In the genomic region with DNA sequence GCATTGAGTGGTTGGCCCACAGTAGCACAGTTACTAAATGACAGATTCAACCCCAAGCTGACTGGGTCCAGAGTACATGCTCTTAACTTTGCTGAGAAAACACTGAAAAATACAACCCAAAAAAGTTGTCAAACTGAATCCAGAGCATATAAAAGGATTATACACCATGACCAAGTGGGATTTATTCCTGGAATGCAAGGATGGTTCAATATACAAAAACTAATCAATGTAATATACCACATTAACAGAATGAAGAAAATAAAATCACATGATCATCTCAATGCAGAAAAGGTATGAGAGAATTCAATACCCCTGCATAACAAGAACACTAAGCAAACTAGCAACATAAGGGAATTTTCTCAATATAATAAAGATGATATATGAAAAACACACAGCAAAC, we compare ENCODE assay signal across 25 cellular contexts.
"Had no signal": no experiment of that assay in that cellular context is flagged by ENCODE, and none has a peak within 500 bp of the region (broad histone marks: within the 10 kb centered on the region; RNA-seq: fewer than 3 reads in every experiment).

No MANE protein-coding gene starts in this region.

- H3K27ac ChIP-seq: lower lobe of right lung, pancreas, prostate gland, spleen, tibial nerve, uterus had no signal

- H3K36me3 ChIP-seq: lower lobe of right lung, pancreas, prostate gland, uterus had no signal

- H3K4me1 ChIP-seq: prostate gland, uterus had no signal

- DNase-seq: islet precursor cell; left ventricle myocardium superior; lower lobe of right lung; mammary epithelial cell; mesenchymal stem cell; naive thymus-derived CD8-positive, alpha-beta T cell; nucleus accumbens; pancreas; posterior cingulate gyrus; retina; right cardiac atrium; small intestine; spleen; stimulated activated CD4-positive, alpha-beta T cell treated with anti-CD3 and anti-CD28 coated beads, Interleukin-2, amount 100 ng/mL, for 48 hours; stimulated activated CD4-positive, alpha-beta T cell treated with anti-CD3 and anti-CD28 coated beads, Interleukin-4, amount 100 ng/mL, for 4 hours; stimulated activated CD8-positive, alpha-beta memory T cell treated with anti-CD3 and anti-CD28 coated beads, Interleukin-4, amount 100 ng/mL, for 48 hours; stimulated activated naive CD4-positive, alpha-beta T cell treated with Interleukin-2 at 50 U/mL for 16 hours; stimulated activated naive CD8-positive, alpha-beta T cell treated with anti-CD3 and anti-CD28 coated beads, Interleukin-15, amount 100 ng/mL, for 72 hours; substantia nigra; uterus had no signal

- H3K9me3 ChIP-seq: pancreas, prostate gland had no signal

- ATAC-seq: left lobe of liver; left ventricle myocardium superior; lower lobe of right lung; naive thymus-derived CD8-positive, alpha-beta T cell; pancreas; right cardiac atrium; sciatic nerve; stimulated activated memory B cell treated with anti-CD40 and anti-IgM and Interleukin-4, amounts not matched to agents 10 μg/mL and 1 μg/mL and 100 μg/mL, for 72 hours; stimulated activated naive CD8-positive, alpha-beta T cell treated with anti-CD3 and anti-CD28 coated beads, Interleukin-15, amount 100 ng/mL, for 72 hours had no signal

- H3K4me3 ChIP-seq: lower lobe of right lung, pancreas, prostate gland, spleen, tibial nerve, uterus had no signal

- H3K27me3 ChIP-seq: pancreas, spleen, tibial nerve, uterus had no signal

- FAIRE-seq: pancreas, small intestine had no signal
